In genomic region chr5:134649163-134649916, GRCh38 we compare ENCODE assay signal across 8 cellular contexts. TPM values are rescaled to one million over a fixed set of nuclear protein-coding genes. Genes with fewer than 3 reads are reported as not detected.
DNase-seq lines count a peak whose midpoint lies in the region; ATAC-seq and TF ChIP-seq lines count a peak whose summit lies in the region.

No MANE protein-coding gene starts in this region.

- CTCF ChIA-PET in activated CD4-positive, alpha-beta T cell treated with anti-CD3 and anti-CD28 coated beads for 36 hours (lab: Charles Lee), result interaction anchor here (0.8 kb wide), 1 partner anchor 14 kb away, joined by 6 read pairs; no protein-coding TSS in a partner anchor
- CTCF ChIA-PET in HEK293T (lab: Yijun Ruan, JAX), result interaction anchor here (1.4 kb wide), 1 partner anchor 62 kb away, joined by 3 read pairs; no protein-coding TSS in a partner anchor

- peaks cover 19% of the 10 kb centered on the region for H3K36me3 Mint-ChIP-seq in activated CD4-positive, alpha-beta T cell treated with anti-CD3 and anti-CD28 coated beads for 36 hours (ENCODE audit: low read depth)
- no peaks in the 10 kb centered on the region for H3K36me3 Mint-ChIP-seq in activated naive CD8-positive, alpha-beta T cell

- no peaks in the 10 kb centered on the region for H3K36me3 ChIP-seq in sigmoid colon

- H3K4me3 Mint-ChIP-seq in activated CD4-positive, alpha-beta T cell treated with anti-CD3 and anti-CD28 coated beads for 36 hours, result peak overlapping the region; percentile 87
- peak overlapping the region; percentile 95 for H3K4me3 Mint-ChIP-seq in activated naive CD8-positive, alpha-beta T cell

- TF ChIP-seq EP300 in sigmoid colon (IDR thresholded peaks at IDR 0.05), result no peak

- H3K4me1 ChIP-seq in sigmoid colon, result peaks cover 0 to 43% (median 36%) of the 10 kb centered on the region in 4 donors

- no peaks in the 10 kb centered on the region for H3K9me3 Mint-ChIP-seq in activated CD4-positive, alpha-beta T cell treated with anti-CD3 and anti-CD28 coated beads for 36 hours (ENCODE audit: low read depth)
- no peaks in the 10 kb centered on the region for H3K9me3 Mint-ChIP-seq in activated naive CD8-positive, alpha-beta T cell (ENCODE audit: low read depth)

- ATAC-seq in activated CD4-positive, alpha-beta T cell treated with anti-CD3 and anti-CD28 coated beads for 36 hours, result no peak
- ATAC-seq in HG03565 (IDR thresholded peaks at IDR 0.05; ENCODE audit: unreplicated experiment) (peak; percentile 8), left ventricle myocardium superior (peak; percentile 62)

- no peaks in the 10 kb centered on the region for H3K27me3 ChIP-seq in sigmoid colon

- H3K27ac Mint-ChIP-seq in activated CD4-positive, alpha-beta T cell treated with anti-CD3 and anti-CD28 coated beads for 36 hours, result peak overlapping the region; percentile 90
- H3K27ac Mint-ChIP-seq in activated naive CD8-positive, alpha-beta T cell, result peak overlapping the region; percentile 98

- intact Hi-C loops in activated CD4-positive, alpha-beta T cell treated with anti-CD3 and anti-CD28 coated beads for 36 hours (cut with DNase I, micrococcal nuclease), result loop anchor here in 1 of 2 experiments (2.0 to 5.0 kb wide), 2 partner anchors 125 to 277 kb away; partner anchors contain the start of genes JADE2 and UBE2B
- intact Hi-C loops in left ventricle myocardium superior (cut with micrococcal nuclease), result no loop called here
- intact Hi-C loops in sigmoid colon (cut with DNase I), result no loop called here

- DNase-seq in activated CD4-positive, alpha-beta T cell treated with anti-CD3 and anti-CD28 coated beads for 36 hours, result peak; percentile 23
- DNase-seq in activated CD4-positive, alpha-beta T cell treated with anti-CD3 and anti-CD28 coated beads, Interleukin-2, amount 50 U/mL, for 4 hours, result no peak
- DNase-seq in left ventricle myocardium superior (no peak), sigmoid colon (peak; percentile 27), HEK293T (ENCODE audit: extremely low spot score) (no peak), NCI-H2029 treated with DMSO at 0.1 percent for 48 hours (lab: John Stamatoyannopoulos, UW) (no peak)

- peak overlapping the region; percentile 92 to 98 (median 94) for H3K27ac ChIP-seq in sigmoid colon

- no peak for TF ChIP-seq CTCF in sigmoid colon (IDR thresholded peaks at IDR 0.05)

- POLR2A ChIA-PET in activated CD4-positive, alpha-beta T cell treated with anti-CD3 and anti-CD28 coated beads for 36 hours (lab: Charles Lee), result interaction anchor here (0.6 to 0.9 kb wide), 2 partner anchors 17 to 234 kb away, joined by 4 to 9 read pairs; partner anchors contain the start of gene SAR1B
- POLR2A ChIA-PET in HEK293T (lab: Yijun Ruan, JAX), result interaction anchor here (0.8 to 1.6 kb wide), 8 partner anchors 9 to 118 kb away, joined by 3 to 28 read pairs (median 6); partner anchors contain the start of genes CAMLG, DDX46 and SAR1B

- no peak for TF ChIP-seq POLR2A in sigmoid colon (IDR thresholded peaks at IDR 0.05)

- 2 to 4% methylated on average over 19 of the region's 19 CpGs for WGBS in sigmoid colon, 2 donors

- H3K27me3 Mint-ChIP-seq in activated CD4-positive, alpha-beta T cell treated with anti-CD3 and anti-CD28 coated beads for 36 hours, result no peaks in the 10 kb centered on the region
- no peaks in the 10 kb centered on the region for H3K27me3 Mint-ChIP-seq in activated naive CD8-positive, alpha-beta T cell

- peaks cover 30% of the 10 kb centered on the region for H3K4me1 Mint-ChIP-seq in activated CD4-positive, alpha-beta T cell treated with anti-CD3 and anti-CD28 coated beads for 36 hours
- peaks cover 23% of the 10 kb centered on the region for H3K4me1 Mint-ChIP-seq in activated naive CD8-positive, alpha-beta T cell (ENCODE audit: low read depth)

- no peaks in the 10 kb centered on the region for H3K9me3 ChIP-seq in sigmoid colon

- H3K4me3 ChIP-seq in sigmoid colon, result peak overlapping the region; percentile 89 to 98 (median 90)

TF ChIP-seq in HEK293T, 16 proteins besides CTCF, POLR2A, EP300 and RAD21:
- no peak for TF ChIP-seq FOXM1 (IDR thresholded peaks at IDR 0.05; ENCODE audit: borderline replicate concordance)
- TF ChIP-seq L3MBTL2 (conservative IDR thresholded peaks at IDR 0.05), result no peak
- TF ChIP-seq ELF4 (IDR thresholded peaks at IDR 0.05), result no peak
- TF ChIP-seq CTBP1 (IDR thresholded peaks at IDR 0.05; ENCODE audit: borderline replicate concordance), result no peak
- TF ChIP-seq BHLHE40 (IDR thresholded peaks at IDR 0.05; ENCODE audit: borderline replicate concordance), result no peak
- TF ChIP-seq, protein P1, sequence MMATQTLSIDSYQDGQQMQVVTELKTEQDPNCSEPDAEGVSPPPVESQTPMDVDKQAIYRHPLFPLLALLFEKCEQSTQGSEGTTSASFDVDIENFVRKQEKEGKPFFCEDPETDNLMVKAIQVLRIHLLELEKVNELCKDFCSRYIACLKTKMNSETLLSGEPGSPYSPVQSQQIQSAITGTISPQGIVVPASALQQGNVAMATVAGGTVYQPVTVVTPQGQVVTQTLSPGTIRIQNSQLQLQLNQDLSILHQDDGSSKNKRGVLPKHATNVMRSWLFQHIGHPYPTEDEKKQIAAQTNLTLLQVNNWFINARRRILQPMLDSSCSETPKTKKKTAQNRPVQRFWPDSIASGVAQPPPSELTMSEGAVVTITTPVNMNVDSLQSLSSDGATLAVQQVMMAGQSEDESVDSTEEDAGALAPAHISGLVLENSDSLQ (IDR thresholded peaks at IDR 0.05), result no peak
- TF ChIP-seq SUZ12 (IDR thresholded peaks at IDR 0.05), result no peak
- TF ChIP-seq HDGF (IDR thresholded peaks at IDR 0.05; ENCODE audit: borderline replicate concordance), result no peak
- no peak for TF ChIP-seq LEF1 (IDR thresholded peaks at IDR 0.05; ENCODE audit: borderline replicate concordance)
- no peak for TF ChIP-seq TARDBP (IDR thresholded peaks at IDR 0.05)
- no peak for TF ChIP-seq SP1 (IDR thresholded peaks at IDR 0.05)
- TF ChIP-seq ZNF384 (IDR thresholded peaks at IDR 0.05), result no peak
- no peak for TF ChIP-seq FOXK2 (IDR thresholded peaks at IDR 0.05)
- no peak for TF ChIP-seq FOXA1 (IDR thresholded peaks at IDR 0.05)
- TF ChIP-seq NFRKB (IDR thresholded peaks at IDR 0.05), result no peak
- TF ChIP-seq ARNT (IDR thresholded peaks at IDR 0.05), result no peak
TF ChIP-seq in HEK293T: peak in this region for 0.

RNA-seq across cellular contexts. Expression of gene SEC24A, which starts 0.8 kb away (rescaled TPM):
- 10 to 100 TPM; 32.2 to 41.3 TPM for total RNA-seq in activated CD4-positive, alpha-beta T cell treated with anti-CD3 and anti-CD28 coated beads for 36 hours
- total RNA-seq in left ventricle myocardium superior (6.8 TPM), sigmoid colon (10 to 100 TPM; 14.8 to 21.0 (median 17.0) TPM)
- 10 to 100 TPM in 2 of 3 donors, 1 to 10 TPM in 1; 7.2 to 11.8 (median 11.2) TPM for polyA plus RNA-seq in sigmoid colon

RNA-seq across cellular contexts. Expression of gene SAR1B, which starts 16.7 kb away (rescaled TPM):
- total RNA-seq in activated CD4-positive, alpha-beta T cell treated with anti-CD3 and anti-CD28 coated beads for 36 hours, result 10 to 100 TPM; 40.3 to 54.9 TPM
- 84.7 TPM for total RNA-seq in left ventricle myocardium superior
- total RNA-seq in sigmoid colon, result 10 to 100 TPM; 19.4 to 41.3 (median 36.3) TPM
- polyA plus RNA-seq in sigmoid colon, result 10 to 100 TPM; 18.6 to 40.7 (median 32.8) TPM

Comparison
In these comparisons a context has a peak if more than half of its experiments do, and no peak if none do; other contexts are left out.
1. DNase-seq: peak in activated CD4-positive, alpha-beta T cell treated with anti-CD3 and anti-CD28 coated beads for 36 hours (single experiment) and sigmoid colon (single experiment); none in activated CD4-positive, alpha-beta T cell treated with anti-CD3 and anti-CD28 coated beads, Interleukin-2, amount 50 U/mL, for 4 hours (0 of 2), left ventricle myocardium superior (single experiment), HEK293T (single experiment) and NCI-H2029 treated with DMSO at 0.1 percent for 48 hours (single experiment).